Comparison of ENCODE assay signal across 1 cellular context in the genomic region with DNA sequence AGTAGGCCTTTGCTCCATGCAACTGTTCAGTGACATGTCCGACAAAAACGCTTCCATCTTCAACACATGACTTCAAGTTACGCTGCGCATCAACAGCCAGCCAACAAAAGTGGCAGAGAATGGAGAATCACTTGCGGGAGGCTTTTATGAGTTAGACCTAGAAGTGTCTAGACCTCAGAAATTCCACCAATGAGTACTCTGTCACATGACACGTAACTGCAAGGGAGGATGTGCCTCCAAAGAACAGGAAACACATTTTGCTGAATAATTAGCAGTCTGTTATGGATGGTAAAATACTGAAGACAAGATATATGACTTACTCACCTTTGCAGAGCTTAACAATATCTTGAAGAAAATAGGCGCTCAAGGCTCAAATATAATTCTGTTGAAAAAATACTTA.
TF ChIP-seq lines count a peak whose summit lies in the region.

No MANE protein-coding gene starts in this region.

TF ChIP-seq in K562, 482 proteins besides CTCF, POLR2A, EP300 and RAD21 (continued from another document and continues in another):
- TF ChIP-seq, protein P1, sequence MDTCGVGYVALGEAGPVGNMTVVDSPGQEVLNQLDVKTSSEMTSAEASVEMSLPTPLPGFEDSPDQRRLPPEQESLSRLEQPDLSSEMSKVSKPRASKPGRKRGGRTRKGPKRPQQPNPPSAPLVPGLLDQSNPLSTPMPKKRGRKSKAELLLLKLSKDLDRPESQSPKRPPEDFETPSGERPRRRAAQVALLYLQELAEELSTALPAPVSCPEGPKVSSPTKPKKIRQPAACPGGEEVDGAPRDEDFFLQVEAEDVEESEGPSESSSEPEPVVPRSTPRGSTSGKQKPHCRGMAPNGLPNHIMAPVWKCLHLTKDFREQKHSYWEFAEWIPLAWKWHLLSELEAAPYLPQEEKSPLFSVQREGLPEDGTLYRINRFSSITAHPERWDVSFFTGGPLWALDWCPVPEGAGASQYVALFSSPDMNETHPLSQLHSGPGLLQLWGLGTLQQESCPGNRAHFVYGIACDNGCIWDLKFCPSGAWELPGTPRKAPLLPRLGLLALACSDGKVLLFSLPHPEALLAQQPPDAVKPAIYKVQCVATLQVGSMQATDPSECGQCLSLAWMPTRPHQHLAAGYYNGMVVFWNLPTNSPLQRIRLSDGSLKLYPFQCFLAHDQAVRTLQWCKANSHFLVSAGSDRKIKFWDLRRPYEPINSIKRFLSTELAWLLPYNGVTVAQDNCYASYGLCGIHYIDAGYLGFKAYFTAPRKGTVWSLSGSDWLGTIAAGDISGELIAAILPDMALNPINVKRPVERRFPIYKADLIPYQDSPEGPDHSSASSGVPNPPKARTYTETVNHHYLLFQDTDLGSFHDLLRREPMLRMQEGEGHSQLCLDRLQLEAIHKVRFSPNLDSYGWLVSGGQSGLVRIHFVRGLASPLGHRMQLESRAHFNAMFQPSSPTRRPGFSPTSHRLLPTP (IDR thresholded peaks at IDR 0.05; ENCODE audit: borderline replicate concordance, extremely low read depth, insufficient read length): no peak
- TF ChIP-seq ETV1 (tag; conservative IDR thresholded peaks at IDR 0.05; ENCODE audit: low read depth) (0 out of 2 replicates have a peak, but pooled peaks have one; percentile 7), MBD2 (IDR thresholded peaks at IDR 0.05; ENCODE audit: borderline replicate concordance, low read depth) (no peak), ZBTB17 (CRISPR knock-in tag; IDR thresholded peaks at IDR 0.05) (no peak), ELF1 (tag; IDR thresholded peaks at IDR 0.05) (no peak), SMAD4 (CRISPR knock-in tag; conservative IDR thresholded peaks at IDR 0.05) (0 out of 2 replicates have a peak, but pooled peaks have one; percentile 26), PPARD (CRISPR knock-in tag; IDR thresholded peaks at IDR 0.05) (no peak), ZNF696 (CRISPR knock-in tag; conservative IDR thresholded peaks at IDR 0.05) (no peak), RBM22 (IDR thresholded peaks at IDR 0.05; ENCODE audit: low read depth, low read length, poor library complexity, severe bottlenecking) (no peak), MTA2 (IDR thresholded peaks at IDR 0.05; ENCODE audit: low read depth) (no peak), RHOXF2B (CRISPR knock-in tag; conservative IDR thresholded peaks at IDR 0.05) (no peak)
- TF ChIP-seq, protein P2, sequence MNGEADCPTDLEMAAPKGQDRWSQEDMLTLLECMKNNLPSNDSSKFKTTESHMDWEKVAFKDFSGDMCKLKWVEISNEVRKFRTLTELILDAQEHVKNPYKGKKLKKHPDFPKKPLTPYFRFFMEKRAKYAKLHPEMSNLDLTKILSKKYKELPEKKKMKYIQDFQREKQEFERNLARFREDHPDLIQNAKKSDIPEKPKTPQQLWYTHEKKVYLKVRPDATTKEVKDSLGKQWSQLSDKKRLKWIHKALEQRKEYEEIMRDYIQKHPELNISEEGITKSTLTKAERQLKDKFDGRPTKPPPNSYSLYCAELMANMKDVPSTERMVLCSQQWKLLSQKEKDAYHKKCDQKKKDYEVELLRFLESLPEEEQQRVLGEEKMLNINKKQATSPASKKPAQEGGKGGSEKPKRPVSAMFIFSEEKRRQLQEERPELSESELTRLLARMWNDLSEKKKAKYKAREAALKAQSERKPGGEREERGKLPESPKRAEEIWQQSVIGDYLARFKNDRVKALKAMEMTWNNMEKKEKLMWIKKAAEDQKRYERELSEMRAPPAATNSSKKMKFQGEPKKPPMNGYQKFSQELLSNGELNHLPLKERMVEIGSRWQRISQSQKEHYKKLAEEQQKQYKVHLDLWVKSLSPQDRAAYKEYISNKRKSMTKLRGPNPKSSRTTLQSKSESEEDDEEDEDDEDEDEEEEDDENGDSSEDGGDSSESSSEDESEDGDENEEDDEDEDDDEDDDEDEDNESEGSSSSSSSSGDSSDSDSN (IDR thresholded peaks at IDR 0.05; ENCODE audit: borderline replicate concordance in 1 of 2, low read depth in 2 of 2, low read length in 2 of 2): no peak
- TF ChIP-seq, protein P3, sequence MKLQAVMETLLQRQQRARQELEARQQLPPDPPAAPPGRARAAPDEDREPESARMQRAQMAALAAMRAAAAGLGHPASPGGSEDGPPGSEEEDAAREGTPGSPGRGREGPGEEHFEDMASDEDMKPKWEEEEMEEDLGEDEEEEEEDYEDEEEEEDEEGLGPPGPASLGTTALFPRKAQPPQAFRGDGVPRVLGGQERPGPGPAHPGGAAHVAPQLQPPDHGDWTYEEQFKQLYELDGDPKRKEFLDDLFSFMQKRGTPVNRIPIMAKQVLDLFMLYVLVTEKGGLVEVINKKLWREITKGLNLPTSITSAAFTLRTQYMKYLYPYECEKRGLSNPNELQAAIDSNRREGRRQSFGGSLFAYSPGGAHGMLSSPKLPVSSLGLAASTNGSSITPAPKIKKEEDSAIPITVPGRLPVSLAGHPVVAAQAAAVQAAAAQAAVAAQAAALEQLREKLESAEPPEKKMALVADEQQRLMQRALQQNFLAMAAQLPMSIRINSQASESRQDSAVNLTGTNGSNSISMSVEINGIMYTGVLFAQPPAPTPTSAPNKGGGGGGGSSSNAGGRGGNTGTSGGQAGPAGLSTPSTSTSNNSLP (IDR thresholded peaks at IDR 0.05; ENCODE audit: borderline replicate concordance, low read depth, low read length): no peak
- TF ChIP-seq, protein P4, sequence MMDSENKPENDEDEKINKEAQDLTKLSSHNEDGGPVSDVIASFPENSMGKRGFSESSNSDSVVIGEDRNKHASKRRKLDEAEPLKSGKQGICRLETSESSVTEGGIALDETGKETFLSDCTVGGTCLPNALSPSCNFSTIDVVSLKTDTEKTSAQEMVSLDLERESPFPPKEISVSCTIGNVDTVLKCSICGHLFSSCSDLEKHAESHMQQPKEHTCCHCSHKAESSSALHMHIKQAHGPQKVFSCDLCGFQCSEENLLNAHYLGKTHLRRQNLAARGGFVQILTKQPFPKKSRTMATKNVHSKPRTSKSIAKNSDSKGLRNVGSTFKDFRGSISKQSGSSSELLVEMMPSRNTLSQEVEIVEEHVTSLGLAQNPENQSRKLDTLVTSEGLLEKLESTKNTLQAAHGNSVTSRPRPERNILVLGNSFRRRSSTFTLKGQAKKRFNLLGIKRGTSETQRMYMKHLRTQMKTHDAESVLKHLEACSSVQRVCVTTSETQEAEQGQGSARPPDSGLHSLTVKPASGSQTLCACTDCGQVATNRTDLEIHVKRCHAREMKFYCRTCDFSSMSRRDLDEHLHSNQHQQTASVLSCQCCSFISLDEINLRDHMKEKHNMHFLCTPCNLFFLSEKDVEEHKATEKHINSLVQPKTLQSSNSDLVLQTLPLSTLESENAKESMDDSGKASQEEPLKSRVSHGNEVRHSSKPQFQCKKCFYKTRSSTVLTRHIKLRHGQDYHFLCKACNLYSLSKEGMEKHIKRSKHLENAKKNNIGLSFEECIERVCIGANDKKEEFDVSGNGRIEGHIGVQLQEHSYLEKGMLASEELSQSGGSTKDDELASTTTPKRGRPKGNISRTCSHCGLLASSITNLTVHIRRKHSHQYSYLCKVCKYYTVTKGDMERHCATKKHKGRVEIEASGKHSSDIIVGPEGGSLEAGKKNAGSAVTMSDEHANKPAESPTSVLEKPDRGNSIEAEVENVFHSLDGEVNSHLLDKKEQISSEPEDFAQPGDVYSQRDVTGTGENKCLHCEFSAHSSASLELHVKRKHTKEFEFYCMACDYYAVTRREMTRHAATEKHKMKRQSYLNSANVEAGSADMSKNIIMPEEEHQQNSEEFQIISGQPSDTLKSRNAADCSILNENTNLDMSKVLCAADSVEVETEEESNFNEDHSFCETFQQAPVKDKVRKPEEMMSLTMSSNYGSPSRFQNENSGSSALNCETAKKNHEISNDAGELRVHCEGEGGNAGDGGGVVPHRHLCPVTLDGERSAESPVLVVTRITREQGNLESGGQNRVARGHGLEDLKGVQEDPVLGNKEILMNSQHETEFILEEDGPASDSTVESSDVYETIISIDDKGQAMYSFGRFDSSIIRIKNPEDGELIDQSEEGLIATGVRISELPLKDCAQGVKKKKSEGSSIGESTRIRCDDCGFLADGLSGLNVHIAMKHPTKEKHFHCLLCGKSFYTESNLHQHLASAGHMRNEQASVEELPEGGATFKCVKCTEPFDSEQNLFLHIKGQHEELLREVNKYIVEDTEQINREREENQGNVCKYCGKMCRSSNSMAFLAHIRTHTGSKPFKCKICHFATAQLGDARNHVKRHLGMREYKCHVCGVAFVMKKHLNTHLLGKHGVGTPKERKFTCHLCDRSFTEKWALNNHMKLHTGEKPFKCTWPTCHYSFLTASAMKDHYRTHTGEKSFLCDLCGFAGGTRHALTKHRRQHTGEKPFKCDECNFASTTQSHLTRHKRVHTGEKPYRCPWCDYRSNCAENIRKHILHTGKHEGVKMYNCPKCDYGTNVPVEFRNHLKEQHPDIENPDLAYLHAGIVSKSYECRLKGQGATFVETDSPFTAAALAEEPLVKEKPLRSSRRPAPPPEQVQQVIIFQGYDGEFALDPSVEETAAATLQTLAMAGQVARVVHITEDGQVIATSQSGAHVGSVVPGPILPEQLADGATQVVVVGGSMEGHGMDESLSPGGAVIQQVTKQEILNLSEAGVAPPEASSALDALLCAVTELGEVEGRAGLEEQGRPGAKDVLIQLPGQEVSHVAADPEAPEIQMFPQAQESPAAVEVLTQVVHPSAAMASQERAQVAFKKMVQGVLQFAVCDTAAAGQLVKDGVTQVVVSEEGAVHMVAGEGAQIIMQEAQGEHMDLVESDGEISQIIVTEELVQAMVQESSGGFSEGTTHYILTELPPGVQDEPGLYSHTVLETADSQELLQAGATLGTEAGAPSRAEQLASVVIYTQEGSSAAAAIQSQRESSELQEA (IDR thresholded peaks at IDR 0.05; ENCODE audit: low read depth): no peak
- TF ChIP-seq, protein P5, sequence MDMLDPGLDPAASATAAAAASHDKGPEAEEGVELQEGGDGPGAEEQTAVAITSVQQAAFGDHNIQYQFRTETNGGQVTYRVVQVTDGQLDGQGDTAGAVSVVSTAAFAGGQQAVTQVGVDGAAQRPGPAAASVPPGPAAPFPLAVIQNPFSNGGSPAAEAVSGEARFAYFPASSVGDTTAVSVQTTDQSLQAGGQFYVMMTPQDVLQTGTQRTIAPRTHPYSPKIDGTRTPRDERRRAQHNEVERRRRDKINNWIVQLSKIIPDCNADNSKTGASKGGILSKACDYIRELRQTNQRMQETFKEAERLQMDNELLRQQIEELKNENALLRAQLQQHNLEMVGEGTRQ (CRISPR knock-in tag; IDR thresholded peaks at IDR 0.05): peak; percentile 49; the same call in 1 of the 2 replicates
- TF ChIP-seq, protein P6, sequence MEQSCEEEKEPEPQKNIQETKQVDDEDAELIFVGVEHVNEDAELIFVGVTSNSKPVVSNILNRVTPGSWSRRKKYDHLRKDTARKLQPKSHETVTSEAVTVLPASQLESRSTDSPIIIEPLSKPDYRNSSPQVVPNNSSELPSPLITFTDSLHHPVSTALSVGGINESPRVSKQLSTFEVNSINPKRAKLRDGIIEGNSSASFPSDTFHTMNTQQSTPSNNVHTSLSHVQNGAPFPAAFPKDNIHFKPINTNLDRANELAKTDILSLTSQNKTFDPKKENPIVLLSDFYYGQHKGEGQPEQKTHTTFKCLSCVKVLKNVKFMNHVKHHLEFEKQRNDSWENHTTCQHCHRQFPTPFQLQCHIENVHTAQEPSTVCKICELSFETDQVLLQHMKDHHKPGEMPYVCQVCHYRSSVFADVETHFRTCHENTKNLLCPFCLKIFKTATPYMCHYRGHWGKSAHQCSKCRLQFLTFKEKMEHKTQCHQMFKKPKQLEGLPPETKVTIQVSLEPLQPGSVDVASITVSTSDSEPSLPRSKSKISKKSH (CRISPR knock-in tag; IDR thresholded peaks at IDR 0.05): no peak
- TF ChIP-seq, protein P7, sequence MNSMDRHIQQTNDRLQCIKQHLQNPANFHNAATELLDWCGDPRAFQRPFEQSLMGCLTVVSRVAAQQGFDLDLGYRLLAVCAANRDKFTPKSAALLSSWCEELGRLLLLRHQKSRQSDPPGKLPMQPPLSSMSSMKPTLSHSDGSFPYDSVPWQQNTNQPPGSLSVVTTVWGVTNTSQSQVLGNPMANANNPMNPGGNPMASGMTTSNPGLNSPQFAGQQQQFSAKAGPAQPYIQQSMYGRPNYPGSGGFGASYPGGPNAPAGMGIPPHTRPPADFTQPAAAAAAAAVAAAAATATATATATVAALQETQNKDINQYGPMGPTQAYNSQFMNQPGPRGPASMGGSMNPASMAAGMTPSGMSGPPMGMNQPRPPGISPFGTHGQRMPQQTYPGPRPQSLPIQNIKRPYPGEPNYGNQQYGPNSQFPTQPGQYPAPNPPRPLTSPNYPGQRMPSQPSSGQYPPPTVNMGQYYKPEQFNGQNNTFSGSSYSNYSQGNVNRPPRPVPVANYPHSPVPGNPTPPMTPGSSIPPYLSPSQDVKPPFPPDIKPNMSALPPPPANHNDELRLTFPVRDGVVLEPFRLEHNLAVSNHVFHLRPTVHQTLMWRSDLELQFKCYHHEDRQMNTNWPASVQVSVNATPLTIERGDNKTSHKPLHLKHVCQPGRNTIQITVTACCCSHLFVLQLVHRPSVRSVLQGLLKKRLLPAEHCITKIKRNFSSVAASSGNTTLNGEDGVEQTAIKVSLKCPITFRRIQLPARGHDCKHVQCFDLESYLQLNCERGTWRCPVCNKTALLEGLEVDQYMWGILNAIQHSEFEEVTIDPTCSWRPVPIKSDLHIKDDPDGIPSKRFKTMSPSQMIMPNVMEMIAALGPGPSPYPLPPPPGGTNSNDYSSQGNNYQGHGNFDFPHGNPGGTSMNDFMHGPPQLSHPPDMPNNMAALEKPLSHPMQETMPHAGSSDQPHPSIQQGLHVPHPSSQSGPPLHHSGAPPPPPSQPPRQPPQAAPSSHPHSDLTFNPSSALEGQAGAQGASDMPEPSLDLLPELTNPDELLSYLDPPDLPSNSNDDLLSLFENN (IDR thresholded peaks at IDR 0.05; ENCODE audit: low read depth in 2 of 2, low read length in 2 of 2): no peak
- TF ChIP-seq, protein P8, sequence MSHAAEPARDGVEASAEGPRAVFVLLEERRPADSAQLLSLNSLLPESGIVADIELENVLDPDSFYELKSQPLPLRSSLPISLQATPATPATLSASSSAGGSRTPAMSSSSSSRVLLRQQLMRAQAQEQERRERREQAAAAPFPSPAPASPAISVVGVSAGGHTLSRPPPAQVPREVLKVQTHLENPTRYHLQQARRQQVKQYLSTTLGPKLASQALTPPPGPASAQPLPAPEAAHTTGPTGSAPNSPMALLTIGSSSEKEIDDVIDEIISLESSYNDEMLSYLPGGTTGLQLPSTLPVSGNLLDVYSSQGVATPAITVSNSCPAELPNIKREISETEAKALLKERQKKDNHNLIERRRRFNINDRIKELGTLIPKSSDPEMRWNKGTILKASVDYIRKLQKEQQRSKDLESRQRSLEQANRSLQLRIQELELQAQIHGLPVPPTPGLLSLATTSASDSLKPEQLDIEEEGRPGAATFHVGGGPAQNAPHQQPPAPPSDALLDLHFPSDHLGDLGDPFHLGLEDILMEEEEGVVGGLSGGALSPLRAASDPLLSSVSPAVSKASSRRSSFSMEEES (CRISPR knock-in tag; IDR thresholded peaks at IDR 0.05): peak; percentile 92
